In the genomic region with DNA sequence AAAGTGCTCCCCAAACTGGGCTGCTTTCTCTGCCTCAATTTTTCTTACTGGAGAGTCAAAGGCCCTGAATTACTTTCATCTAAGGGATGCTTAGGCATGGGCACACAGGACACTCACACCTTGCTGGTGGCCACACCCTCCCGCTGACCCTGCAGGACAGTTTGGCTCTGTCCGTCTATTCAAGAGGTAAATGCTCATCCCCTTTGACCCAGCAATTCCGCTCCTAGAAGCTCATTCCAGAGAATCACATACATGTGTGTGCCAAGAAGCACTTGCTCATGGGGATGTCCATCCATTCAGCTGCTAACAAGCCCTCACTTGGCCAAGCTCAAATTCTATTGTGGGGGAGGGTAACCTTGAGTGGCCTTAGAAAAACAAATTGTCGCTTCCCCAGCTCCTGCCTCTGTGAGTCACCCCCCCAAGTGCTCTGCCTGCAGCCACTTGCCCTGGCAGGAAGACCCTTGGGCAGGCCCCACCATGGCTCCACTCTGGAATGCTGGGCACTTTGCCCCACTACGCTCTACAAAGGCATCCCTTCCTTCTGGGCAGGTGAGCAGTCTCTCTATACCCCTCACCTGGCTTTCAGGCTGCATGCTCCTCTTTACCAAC, we compare ENCODE assay signal across 22 cellular contexts. TPM values are rescaled to one million over a fixed set of nuclear protein-coding genes. Genes with fewer than 3 reads are reported as not detected.
DNase-seq lines count a peak whose midpoint lies in the region; ATAC-seq and TF ChIP-seq lines count a peak whose summit lies in the region.
"Had no signal": no experiment of that assay in that cellular context is flagged by ENCODE, and none has a peak within 500 bp of the region (broad histone marks: within the 10 kb centered on the region; RNA-seq: fewer than 3 reads in every experiment).

No MANE protein-coding gene starts in this region.

- H4K20me1 ChIP-seq in IMR-90 (ENCODE audit: insufficient read depth, low read length), result no peaks in the 10 kb centered on the region; the same call in 1 of the 2 replicates

- no peak overlapping the region for H3K18ac ChIP-seq in IMR-90 (ENCODE audit: low read depth, low read length)

- BruUV-seq in IMR-90 (replicated peaks; lab: Mats Ljungman, UMichigan), result no TSS peak

- POLR2A ChIA-PET in IMR-90 (lab: Charles Lee; ENCODE audit: unreplicated experiment), result no interaction called here

- no peak overlapping the region for H4K91ac ChIP-seq in IMR-90 (ENCODE audit: insufficient read depth, low read depth, low read length)

- H3K4me3 ChIP-seq in BE2C (ENCODE audit: low read depth, low read length) (no peak overlapping the region), IMR-90 (ENCODE audit: insufficient read depth, low read depth, low read length) (no peak overlapping the region)
- H3K4me3 ChIP-seq: colonic mucosa, PC-9, SJCRH30, upper lobe of right lung had no signal

- no peak overlapping the region for H4K5ac ChIP-seq in IMR-90 (ENCODE audit: low read depth, low read length)

- H2BK15ac ChIP-seq in IMR-90 (ENCODE audit: low read depth, low read length), result no peak overlapping the region; the same call in 2 of the 3 replicates

- peak overlapping the region; percentile 33 for H2AFZ ChIP-seq in IMR-90 (replicated peaks; ENCODE audit: low read length, poor library complexity)
- H2AFZ ChIP-seq: PC-9 had no signal

- TF ChIP-seq CTCF in BE2C (IDR thresholded peaks at IDR 0.05; ENCODE audit: low read depth, low read length), result no peak
- TF ChIP-seq CTCF in IMR-90 (conservative IDR thresholded peaks at IDR 0.05; ENCODE audit: low read depth, low read length), result no peak

- H2BK120ac ChIP-seq in IMR-90 (ENCODE audit: low read depth, low read length), result no peak overlapping the region

- in situ Hi-C loops in IMR-90 (cut with MboI; ENCODE audit: low sequenced_read_pairs), result no loop called here

- peaks cover 15% of the 10 kb centered on the region for H3K9me1 ChIP-seq in IMR-90 (ENCODE audit: insufficient read depth, low read length)

- no peaks in the 10 kb centered on the region for H3K36me3 Mint-ChIP-seq in activated T-helper 2 cell treated with anti-CD3 and anti-CD28 coated beads, Interferon-gamma antibody, Interleukin-2, Interleukin-4, amounts not matched to agents 10 μg/mL and 5 μg/mL and 100 μg/mL, durations not matched to agents 14 hours and 24 hours and 36 hours (ENCODE audit: low read depth)
- H3K36me3 Mint-ChIP-seq: naive B cell had no signal

- H2BK20ac ChIP-seq in IMR-90 (ENCODE audit: low read depth, low read length), result no peak overlapping the region

- no peak for TF ChIP-seq RAD21 in IMR-90 (IDR thresholded peaks at IDR 0.05; ENCODE audit: low read length)

- H3K4me3 Mint-ChIP-seq in activated T-helper 2 cell treated with anti-CD3 and anti-CD28 coated beads, Interferon-gamma antibody, Interleukin-2, Interleukin-4, amounts not matched to agents 10 μg/mL and 5 μg/mL and 100 μg/mL, durations not matched to agents 14 hours and 24 hours and 36 hours (ENCODE audit: low read depth), result no peak overlapping the region
- H3K4me3 Mint-ChIP-seq: activated naive CD8-positive, alpha-beta T cell treated with anti-CD3 and anti-CD28 coated beads, Interleukin-2, amount 50 U/mL, for 24 hours; activated T-helper 17 cell treated with anti-CD3 and anti-CD28 coated beads, Interleukin-2, amount 50 U/mL, for 72 hours; CD4-positive, alpha-beta T cell; naive B cell had no signal

- H3K4me2 ChIP-seq in IMR-90 (ENCODE audit: low read depth, low read length), result no peak overlapping the region
- H3K4me2 ChIP-seq: PC-9 had no signal

- DNase-seq in BE2C (peak; percentile 1), IMR-90 (peak; percentile 31), epidermal melanocyte (ENCODE audit: insufficient read length, low spot score) (peak; percentile 4), sciatic nerve (ENCODE audit: low spot score) (peak; percentile 22), medulla oblongata (ENCODE audit: extremely low spot score) (no peak)
- DNase-seq in NK-92 treated with Interleukin-12 subunit alpha and Interleukin-12 subunit beta, amount 100 ng/mL, for 24 hours (lab: John Stamatoyannopoulos, UW), result no peak
- no peak for DNase-seq in activated T-helper 2 cell treated with anti-CD3 and anti-CD28 coated beads, Interferon-gamma antibody, Interleukin-2, Interleukin-4, amounts not matched to agents 10 μg/mL and 5 μg/mL and 100 μg/mL, durations not matched to agents 14 hours and 24 hours and 36 hours (ENCODE audit: low spot score)
- DNase-seq: activated naive CD8-positive, alpha-beta T cell treated with anti-CD3 and anti-CD28 coated beads, Interleukin-2, amount 50 U/mL, for 24 hours; brain microvascular endothelial cell; colonic mucosa; kidney glomerular epithelial cell; mesenchymal stem cell; naive B cell; NCI-H1092 treated with DMSO at 0.1 percent for 48 hours; NCI-H1930; PC-9; SJCRH30; stimulated activated CD4-positive, alpha-beta T cell treated with anti-CD3 and anti-CD28 coated beads, Interleukin-15, amount 100 ng/mL, for 24 hours; T-helper 1 cell; upper lobe of right lung had no signal

- no peaks in the 10 kb centered on the region for H3K9me3 Mint-ChIP-seq in activated T-helper 2 cell treated with anti-CD3 and anti-CD28 coated beads, Interferon-gamma antibody, Interleukin-2, Interleukin-4, amounts not matched to agents 10 μg/mL and 5 μg/mL and 100 μg/mL, durations not matched to agents 14 hours and 24 hours and 36 hours
- H3K9me3 Mint-ChIP-seq: activated naive CD8-positive, alpha-beta T cell treated with anti-CD3 and anti-CD28 coated beads, Interleukin-2, amount 50 U/mL, for 24 hours; activated T-helper 17 cell treated with anti-CD3 and anti-CD28 coated beads, Interleukin-2, amount 50 U/mL, for 72 hours; CD4-positive, alpha-beta T cell had no signal

- ATAC-seq in IMR-90 (ENCODE audit: low read depth) (no peak), sciatic nerve (no peak)
- ATAC-seq: activated naive CD8-positive, alpha-beta T cell treated with anti-CD3 and anti-CD28 coated beads, Interleukin-2, amount 50 U/mL, for 24 hours; activated T-helper 17 cell treated with anti-CD3 and anti-CD28 coated beads, Interleukin-2, amount 50 U/mL, for 72 hours; upper lobe of right lung had no signal

- H3K36me3 ChIP-seq in BE2C (no peaks in the 10 kb centered on the region), IMR-90 (ENCODE audit: control insufficient read depth, insufficient read depth, low read length) (no peaks in the 10 kb centered on the region)
- H3K36me3 ChIP-seq: brain microvascular endothelial cell, colonic mucosa, SJCRH30, upper lobe of right lung had no signal

- no peak overlapping the region for H3K23ac ChIP-seq in IMR-90 (ENCODE audit: low read depth, low read length)

- no peaks in the 10 kb centered on the region for H3K4me1 Mint-ChIP-seq in activated T-helper 2 cell treated with anti-CD3 and anti-CD28 coated beads, Interferon-gamma antibody, Interleukin-2, Interleukin-4, amounts not matched to agents 10 μg/mL and 5 μg/mL and 100 μg/mL, durations not matched to agents 14 hours and 24 hours and 36 hours (ENCODE audit: low read depth)
- H3K4me1 Mint-ChIP-seq: activated naive CD8-positive, alpha-beta T cell treated with anti-CD3 and anti-CD28 coated beads, Interleukin-2, amount 50 U/mL, for 24 hours; activated T-helper 17 cell treated with anti-CD3 and anti-CD28 coated beads, Interleukin-2, amount 50 U/mL, for 72 hours; naive B cell had no signal

- intact Hi-C loops in IMR-90 (cut with micrococcal nuclease), result no loop called here
- intact Hi-C loops in sciatic nerve (cut with DNase I), result no loop called here
- intact Hi-C loops in activated T-helper 2 cell treated with anti-CD3 and anti-CD28 coated beads, Interferon-gamma antibody, Interleukin-2, Interleukin-4, amounts not matched to agents 10 μg/mL and 5 μg/mL and 100 μg/mL, durations not matched to agents 14 hours and 24 hours and 36 hours (cut with micrococcal nuclease), result no loop called here

- CTCF ChIA-PET in IMR-90 (lab: Yijun Ruan, JAX), result no interaction called here

- H3K79me1 ChIP-seq in IMR-90 (ENCODE audit: low read depth in 1 of 2, low read length in 2 of 2), result no peaks in the 10 kb centered on the region

- no peak for TF ChIP-seq POLR2A in IMR-90 (IDR thresholded peaks at IDR 0.05; ENCODE audit: low read depth, low read length)

- H3K9me3 ChIP-seq in BE2C (no peaks in the 10 kb centered on the region; the same call in 1 of the 2 replicates), IMR-90 (ENCODE audit: control insufficient read depth, insufficient read depth, low read length) (peaks cover 5% of the 10 kb centered on the region)
- H3K9me3 ChIP-seq: colonic mucosa had no signal

- H3K14ac ChIP-seq in IMR-90 (replicated peaks; ENCODE audit: low read depth, low read length), result no peak overlapping the region

- H3K27me3 Mint-ChIP-seq in activated T-helper 2 cell treated with anti-CD3 and anti-CD28 coated beads, Interferon-gamma antibody, Interleukin-2, Interleukin-4, amounts not matched to agents 10 μg/mL and 5 μg/mL and 100 μg/mL, durations not matched to agents 14 hours and 24 hours and 36 hours (ENCODE audit: low read depth), result no peaks in the 10 kb centered on the region
- H3K27me3 Mint-ChIP-seq: activated naive CD8-positive, alpha-beta T cell treated with anti-CD3 and anti-CD28 coated beads, Interleukin-2, amount 50 U/mL, for 24 hours; activated T-helper 17 cell treated with anti-CD3 and anti-CD28 coated beads, Interleukin-2, amount 50 U/mL, for 72 hours; CD4-positive, alpha-beta T cell; naive B cell had no signal

- no peak overlapping the region for H2AK5ac ChIP-seq in IMR-90 (ENCODE audit: low read depth, low read length)

- H3K27ac ChIP-seq in IMR-90 (ENCODE audit: insufficient read depth, low read length), result no peak overlapping the region
- H3K27ac ChIP-seq: brain microvascular endothelial cell, colonic mucosa, PC-9, SJCRH30, upper lobe of right lung had no signal

- dilution Hi-C loops in IMR-90 (cut with HindIII; ENCODE audit: low sequenced_read_pairs, unreplicated experiment), result no loop called here

- H3K9ac ChIP-seq in IMR-90 (ENCODE audit: low read depth, low read length), result no peak overlapping the region

- H2BK5ac ChIP-seq in IMR-90 (ENCODE audit: low read depth, low read length, poor library complexity, severe bottlenecking), result no peak overlapping the region

- WGBS in IMR-90 (ENCODE audit: extremely low coverage in 2 of 2, insufficient read length in 1 of 2), 2 experiments, result 89% methylated on average over 3 of the region's 5 CpGs; no CpG with 5 or more reads in 1 of the 2 experiments

- H3K27me3 ChIP-seq in BE2C (no peaks in the 10 kb centered on the region), IMR-90 (ENCODE audit: control insufficient read depth, insufficient read depth, low read length) (no peaks in the 10 kb centered on the region)
- H3K27me3 ChIP-seq: brain microvascular endothelial cell, colonic mucosa, SJCRH30, upper lobe of right lung had no signal

- no peak overlapping the region for H2AK9ac ChIP-seq in IMR-90 (replicated peaks; ENCODE audit: low read depth, low read length, poor library complexity)

- H3K4ac ChIP-seq in IMR-90 (ENCODE audit: low read depth, low read length), result no peak overlapping the region

- H3K56ac ChIP-seq in IMR-90 (ENCODE audit: extremely low read depth, insufficient read depth, low read length), result no peak overlapping the region

- no peak overlapping the region for H4K8ac ChIP-seq in IMR-90 (ENCODE audit: low read depth in 2 of 2, low read length in 2 of 2)

- no peaks in the 10 kb centered on the region for H3K4me1 ChIP-seq in BE2C
- H3K4me1 ChIP-seq in IMR-90 (ENCODE audit: control insufficient read depth, insufficient read depth, low read length), result no peaks in the 10 kb centered on the region; the same call in 1 of the 2 replicates
- H3K4me1 ChIP-seq: colonic mucosa, SJCRH30 had no signal

- no peak overlapping the region for H3K27ac Mint-ChIP-seq in activated T-helper 2 cell treated with anti-CD3 and anti-CD28 coated beads, Interferon-gamma antibody, Interleukin-2, Interleukin-4, amounts not matched to agents 10 μg/mL and 5 μg/mL and 100 μg/mL, durations not matched to agents 14 hours and 24 hours and 36 hours
- H3K27ac Mint-ChIP-seq: activated naive CD8-positive, alpha-beta T cell treated with anti-CD3 and anti-CD28 coated beads, Interleukin-2, amount 50 U/mL, for 24 hours; activated T-helper 17 cell treated with anti-CD3 and anti-CD28 coated beads, Interleukin-2, amount 50 U/mL, for 72 hours; CD4-positive, alpha-beta T cell; naive B cell had no signal

RNA-seq across cellular contexts. Expression of gene HTRA3, which starts 54.5 kb away (rescaled TPM):
- not detected for polyA plus RNA-seq in BE2C (2012; ENCODE audit: insufficient read depth, insufficient read length, low read depth)
- 1.1 and 1.3 TPM in 2 replicates for total RNA-seq in IMR-90 (2012; rRNA removed)
- polyA plus RNA-seq in IMR-90 (2012; rRNA removed), result 8.9 and 9.5 TPM in 2 replicates
- polyA plus RNA-seq in IMR-90 (2012; cell fraction: cytosol; rRNA removed), result 5.3 and 12.8 TPM in 2 replicates
- polyA plus RNA-seq in IMR-90 (2012; cell fraction: nucleus; rRNA removed; ENCODE audit: low replicate concordance), result 3.7 and 5.2 TPM in 2 replicates
- total RNA-seq in sciatic nerve, result 23.7 TPM
- 0.23 TPM in 1 of 2 replicates, not detected in the other for total RNA-seq in activated T-helper 2 cell treated with anti-CD3 and anti-CD28 coated beads, Interferon-gamma antibody, Interleukin-2, Interleukin-4, amounts not matched to agents 10 μg/mL and 5 μg/mL and 100 μg/mL, durations not matched to agents 14 hours and 24 hours and 36 hours
- total RNA-seq: activated T-helper 17 cell treated with anti-CD3 and anti-CD28 coated beads, Interleukin-2, amount 50 U/mL, for 72 hours; CD4-positive, alpha-beta T cell had no signal

Comparison
In these comparisons a context has a peak if more than half of its experiments do, and no peak if none do; other contexts are left out.
1. DNase-seq: peak in BE2C (single experiment), IMR-90 (single experiment), epidermal melanocyte (single experiment) and sciatic nerve (single experiment); none in medulla oblongata (single experiment), NK-92 treated with Interleukin-12 subunit alpha and Interleukin-12 subunit beta, amount 100 ng/mL, for 24 hours (single experiment) and activated T-helper 2 cell treated with anti-CD3 and anti-CD28 coated beads, Interferon-gamma antibody, Interleukin-2, Interleukin-4, amounts not matched to agents 10 μg/mL and 5 μg/mL and 100 μg/mL, durations not matched to agents 14 hours and 24 hours and 36 hours (single experiment).
2. RNA of gene HTRA3, which starts 54.5 kb away (total RNA-seq): 23.7 TPM in sciatic nerve (single experiment); 1.1 to 1.3 TPM in IMR-90 and 0.23 TPM in activated T-helper 2 cell treated with anti-CD3 and anti-CD28 coated beads, Interferon-gamma antibody, Interleukin-2, Interleukin-4, amounts not matched to agents 10 μg/mL and 5 μg/mL and 100 μg/mL, durations not matched to agents 14 hours and 24 hours and 36 hours; every median in the first group is over 10 times any median in the second.